Comparison of ENCODE assay signal across 22 cellular contexts in the genomic region with DNA sequence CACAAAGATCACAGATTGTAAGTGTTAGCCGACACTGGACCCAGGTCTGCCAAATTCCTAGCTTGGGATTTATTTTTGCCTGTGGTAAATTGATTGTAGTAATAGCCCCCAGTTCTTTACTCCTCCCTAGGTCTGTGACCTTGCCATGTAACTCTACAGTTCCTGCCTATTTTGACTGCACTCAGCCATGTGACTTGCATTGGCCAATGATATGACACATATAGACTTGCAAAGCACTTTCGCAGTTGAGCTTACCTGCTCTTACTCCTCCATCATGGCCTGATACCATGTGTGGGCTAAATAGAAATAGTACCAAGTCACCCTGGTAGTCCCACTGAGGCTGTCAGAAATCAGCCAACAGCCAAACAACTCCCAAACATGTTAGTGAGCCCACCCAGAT.
"Had no signal": no experiment of that assay in that cellular context is flagged by ENCODE, and none has a peak within 500 bp of the region (broad histone marks: within the 10 kb centered on the region; RNA-seq: fewer than 3 reads in every experiment).

No MANE protein-coding gene starts in this region.

- H3K36me3 ChIP-seq: SJSA1 had no signal

- H3K4me2 ChIP-seq: KMS-11 had no signal

- H3K4me1 ChIP-seq: SJSA1 had no signal

- H3K9me3 ChIP-seq: SJSA1 had no signal

- FAIRE-seq: RCC 7860 had no signal

- H3K9ac ChIP-seq: KMS-11 had no signal

- DNase-seq: Kasumi-1, MM.1S, NCI-H1092 treated with DMSO at 0.1 percent for 48 hours, NCI-H1436, NCI-H187, NCI-H2029, NCI-H2081 treated with DMSO at 0.1 percent for 48 hours, NCI-H2171, NCI-H226, NCI-H446, NCI-H510A, NCI-H524 treated with DMSO at 0.1 percent for 48 hours, NCI-H69, NCI-H774, Right ventricle myocardium superior, RPMI8226, SIG-M5, T-helper 1 cell had no signal

- H3K27ac ChIP-seq: KMS-11, SJSA1, SK-N-MC had no signal

- H3K27me3 ChIP-seq: SJSA1 had no signal

- H3K4me3 ChIP-seq: SJSA1, SK-N-MC had no signal
